ENCODE assay signal across 11 cellular contexts in the genomic region with DNA sequence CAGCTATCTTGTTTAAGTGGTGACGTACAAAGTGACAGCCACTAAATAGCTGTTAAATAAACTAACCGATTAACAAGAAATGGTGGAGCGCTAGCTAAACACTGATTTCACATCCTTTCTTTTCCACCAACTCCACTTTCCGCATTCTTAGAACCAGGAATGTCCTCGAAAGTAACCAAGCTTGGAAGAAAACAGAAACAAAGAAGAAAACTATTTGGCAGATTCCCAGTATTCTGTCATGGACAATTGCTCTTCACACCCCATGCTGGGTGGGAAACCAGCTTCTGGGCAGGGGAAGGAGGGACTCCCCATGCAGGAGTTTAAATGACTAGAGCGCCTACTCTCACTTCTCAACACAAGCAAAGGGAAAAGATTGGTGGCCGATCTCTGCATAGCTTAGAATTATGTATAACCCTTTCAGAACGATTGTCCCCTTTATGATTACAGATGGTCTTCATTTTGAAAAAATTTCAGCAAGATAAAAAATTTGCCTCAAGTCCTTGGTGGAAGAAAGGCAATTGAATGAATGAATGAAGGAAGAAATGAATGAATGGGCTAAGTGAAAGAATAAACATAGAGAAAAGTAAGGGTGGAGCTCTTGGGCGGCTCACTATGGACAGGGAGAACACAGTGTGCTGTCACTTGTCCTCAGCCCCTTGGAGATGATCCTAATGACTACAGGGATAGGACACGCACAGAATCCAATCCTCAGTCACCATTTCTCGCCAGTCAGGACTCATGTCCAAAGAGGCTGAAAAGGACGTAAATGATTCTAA.
A peak's percentile ranks its signal among the peaks of the same experiment; 100 is the strongest.
DNase-seq lines count a peak whose midpoint lies in the region; ATAC-seq and TF ChIP-seq lines count a peak whose summit lies in the region.
"Had no signal": no experiment of that assay in that cellular context is flagged by ENCODE, and none has a peak within 500 bp of the region (broad histone marks: within the 10 kb centered on the region; RNA-seq: fewer than 3 reads in every experiment).

No MANE protein-coding gene starts in this region.

- BruUV-seq in mammary epithelial cell (replicated peaks; lab: Mats Ljungman, UMichigan), result no TSS peak

- H3K4me1 Mint-ChIP-seq in activated naive CD8-positive, alpha-beta T cell (ENCODE audit: low read depth), result peaks cover 64% of the 10 kb centered on the region

- H3K9ac ChIP-seq in BLaER1 treated with 17β-estradiol and CSF1 and Interleukin-3, amounts not matched to agents 10 nM and 100 nM, result peak overlapping the region in 9 of 11 experiments; percentile 39 to 74 (median 67); a peak in 18 of 22 replicates
- no peak overlapping the region for H3K9ac ChIP-seq in mammary epithelial cell (ENCODE audit: insufficient read depth, low read length)

- peaks cover 16% of the 10 kb centered on the region for H3K36me3 Mint-ChIP-seq in activated naive CD8-positive, alpha-beta T cell

- 98% methylated on average over 12 of the region's 12 CpGs for WGBS in mammary epithelial cell (ENCODE audit: low coverage, missing lambda C conversion rate)

- no peaks in the 10 kb centered on the region for H3K9me3 Mint-ChIP-seq in activated naive CD8-positive, alpha-beta T cell (ENCODE audit: low read depth)

- H3K27ac ChIP-seq in BLaER1 treated with 17β-estradiol and CSF1 and Interleukin-3, amounts not matched to agents 10 nM and 100 nM, result peak overlapping the region; percentile 47 to 82 (median 77)
- no peak overlapping the region for H3K27ac ChIP-seq in mammary epithelial cell (ENCODE audit: insufficient read depth, low read depth, low read length)

- H3K4me3 Mint-ChIP-seq in activated naive CD8-positive, alpha-beta T cell, result peak overlapping the region; percentile 88

- H3K27me3 Mint-ChIP-seq in activated naive CD8-positive, alpha-beta T cell, result no peaks in the 10 kb centered on the region

- peaks cover 30 to 93% (median 39%) of the 10 kb centered on the region in 10 experiments for H3K4me1 ChIP-seq in BLaER1 treated with 17β-estradiol and CSF1 and Interleukin-3, amounts not matched to agents 10 nM and 100 nM
- H3K4me1 ChIP-seq in mononuclear cell (ENCODE audit: insufficient read depth, low read length) (peaks cover 65% of the 10 kb centered on the region), mammary epithelial cell (ENCODE audit: insufficient read depth, low read length) (no peaks in the 10 kb centered on the region)

- intact Hi-C loops in mammary epithelial cell (cut with micrococcal nuclease), result no loop called here

- H3K4me2 ChIP-seq in BLaER1 treated with 17β-estradiol and CSF1 and Interleukin-3, amounts not matched to agents 10 nM and 100 nM, result peak overlapping the region; percentile 71 to 92 (median 79)
- H3K4me2 ChIP-seq in mammary epithelial cell (ENCODE audit: insufficient read depth, low read depth, low read length), result no peak overlapping the region

- H3K36me3 ChIP-seq in BLaER1 treated with 17β-estradiol and CSF1 and Interleukin-3, amounts not matched to agents 10 nM and 100 nM, result peaks cover 0 to 22% (median 4%) of the 10 kb centered on the region in 11 experiments; a peak in 7 of 22 replicates
- H3K36me3 ChIP-seq in mammary epithelial cell (ENCODE audit: insufficient read depth, low read length), result no peaks in the 10 kb centered on the region

- H3K4me3 ChIP-seq in BLaER1 treated with 17β-estradiol and CSF1 and Interleukin-3, amounts not matched to agents 10 nM and 100 nM, result peak overlapping the region in 9 of 10 experiments; percentile 39 to 58 (median 49); a peak in 19 of 20 replicates
- peak overlapping the region; percentile 58 for H3K4me3 ChIP-seq in mononuclear cell (ENCODE audit: low read length)
- no peak overlapping the region for H3K4me3 ChIP-seq in mammary epithelial cell (replicated peaks in 1 of 3; ENCODE audit: insufficient read depth in 1 of 3, low read depth in 2 of 3, low read length in 3 of 3)

- no peak overlapping the region for H2AFZ ChIP-seq in mammary epithelial cell (ENCODE audit: low read depth, low read length)

- CTCF ChIA-PET in mammary epithelial cell (lab: Charles Lee; ENCODE audit: low non-redundant PET), result no interaction called here

- no peaks in the 10 kb centered on the region for H4K20me1 ChIP-seq in BLaER1 treated with 17β-estradiol and CSF1 and Interleukin-3, amounts not matched to agents 10 nM and 100 nM
- no peaks in the 10 kb centered on the region for H4K20me1 ChIP-seq in mammary epithelial cell (ENCODE audit: insufficient read depth, low read length)

- ATAC-seq in GM19035 (IDR thresholded peaks at IDR 0.05; ENCODE audit: unreplicated experiment) (peak; percentile 1), HG03457 (IDR thresholded peaks at IDR 0.05; ENCODE audit: unreplicated experiment) (no peak), HG02938 (IDR thresholded peaks at IDR 0.05; ENCODE audit: unreplicated experiment) (no peak)

- dilution Hi-C loops in mammary epithelial cell (cut with HindIII; ENCODE audit: low sequenced_read_pairs), result no loop called here

- no peak for DNase-seq in mammary epithelial cell
- DNase-seq in ureter (ENCODE audit: low spot score), result no peak
- DNase-seq: foreskin fibroblast, NCI-H2107, RPMI8226 had no signal

- peak overlapping the region; percentile 91 for H3K27ac Mint-ChIP-seq in activated naive CD8-positive, alpha-beta T cell

- in situ Hi-C loops in mammary epithelial cell (cut with MboI; ENCODE audit: low sequenced_read_pairs in 2 of 2), result no loop called here

- TF ChIP-seq CTCF in mammary epithelial cell (conservative IDR thresholded peaks at IDR 0.05 in 1 of 2, IDR thresholded peaks at IDR 0.05 in 1 of 2; ENCODE audit: extremely low read depth in 1 of 2, insufficient read depth in 1 of 2, low read depth in 1 of 2, low read length in 2 of 2), result no peak

- peaks cover 0 to 30% (median 16%) of the 10 kb centered on the region in 11 experiments; a peak in 18 of 22 replicates for H3K9me3 ChIP-seq in BLaER1 treated with 17β-estradiol and CSF1 and Interleukin-3, amounts not matched to agents 10 nM and 100 nM (replicated peaks in 1 of 11)
- H3K9me3 ChIP-seq in mononuclear cell (ENCODE audit: low read depth, low read length), result no peaks in the 10 kb centered on the region
- no peaks in the 10 kb centered on the region for H3K9me3 ChIP-seq in mammary epithelial cell (replicated peaks; ENCODE audit: insufficient read depth, low read length)

- no peaks in the 10 kb centered on the region for H3K27me3 ChIP-seq in BLaER1 treated with 17β-estradiol and CSF1 and Interleukin-3, amounts not matched to agents 10 nM and 100 nM
- H3K27me3 ChIP-seq in mononuclear cell (ENCODE audit: insufficient read depth, low read length), result no peaks in the 10 kb centered on the region
- no peaks in the 10 kb centered on the region for H3K27me3 ChIP-seq in mammary epithelial cell (ENCODE audit: insufficient read depth, low read length)

- no peaks in the 10 kb centered on the region for H3K79me2 ChIP-seq in mammary epithelial cell (ENCODE audit: insufficient read depth, low read length)

Comparison
In these comparisons a context has a peak if more than half of its experiments do, and no peak if none do; other contexts are left out.
1. H3K4me3 ChIP-seq: peak in BLaER1 treated with 17β-estradiol and CSF1 and Interleukin-3, amounts not matched to agents 10 nM and 100 nM (9 of 10) and mononuclear cell (single experiment); none in mammary epithelial cell (0 of 3).